ENCODE assay signal across 8 cellular contexts in the genomic region with DNA sequence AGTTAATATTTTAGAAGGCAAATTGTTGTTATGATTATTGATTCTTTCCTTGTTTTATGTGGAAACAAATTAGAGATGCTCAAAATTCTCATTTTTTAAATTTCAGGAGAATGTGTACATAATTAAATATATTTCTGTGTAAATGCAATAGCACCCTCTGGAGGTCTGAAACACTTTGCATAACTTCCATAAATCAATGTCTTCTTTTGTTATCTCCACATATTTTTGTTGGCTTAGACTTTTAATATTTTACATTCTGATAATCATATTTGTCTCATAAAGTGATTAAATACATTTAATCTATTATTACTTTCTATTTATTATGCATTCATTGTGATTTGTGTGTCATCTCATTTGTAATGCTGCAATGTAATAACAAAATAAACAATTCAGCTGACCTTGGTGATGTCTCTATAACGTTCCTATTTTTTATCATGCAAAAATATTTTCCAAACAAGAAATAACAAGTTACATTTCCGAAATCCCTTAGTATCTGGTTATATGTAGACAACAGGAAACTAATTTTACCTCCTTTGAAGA.
DNase-seq lines count a peak whose midpoint lies in the region; ATAC-seq and TF ChIP-seq lines count a peak whose summit lies in the region.

No MANE protein-coding gene starts in this region.

- WGBS in liver = 14% methylated on average over 2 of the region's 2 CpGs

- ATAC-seq in HG03442 (IDR thresholded peaks at IDR 0.05; ENCODE audit: unreplicated experiment) = no peak

- H3K4me3 ChIP-seq in BJ (ENCODE audit: low read depth, low read length) (no peak overlapping the region), adipocyte (ENCODE audit: low read length) (peak overlapping the region; percentile 59), liver (ENCODE audit: low read depth in 1 of 3, low read length in 3 of 3) (no peak overlapping the region)

- H3K9me3 ChIP-seq in adipocyte (ENCODE audit: control insufficient read depth, low read length) (no peaks in the 10 kb centered on the region), liver (ENCODE audit: control insufficient read depth in 4 of 4, low read length in 3 of 4) (no peaks in the 10 kb centered on the region)

- POLR2A ChIA-PET in BJ (lab: Charles Lee) = no interaction called here

- H3K9me3 Mint-ChIP-seq in immature natural killer cell = peaks cover 0 to 2% (median 0%) of the 10 kb centered on the region in 6 donors

- H3K27ac ChIP-seq in liver (ENCODE audit: low read depth in 1 of 2, low read length in 2 of 2) = no peak overlapping the region

- H3K27me3 ChIP-seq in BJ (ENCODE audit: control insufficient read depth, insufficient read depth, low read length) = no peaks in the 10 kb centered on the region
- H3K27me3 ChIP-seq in adipocyte (replicated peaks; ENCODE audit: control insufficient read depth, insufficient read depth, low read length) = no peaks in the 10 kb centered on the region
- H3K27me3 ChIP-seq in liver (ENCODE audit: control insufficient read depth in 4 of 4, insufficient read depth in 4 of 4, low read length in 3 of 4) = no peaks in the 10 kb centered on the region

- TF ChIP-seq RAD21 in liver (IDR thresholded peaks at IDR 0.05) = peak; percentile 64 to 69

- H3K36me3 ChIP-seq in BJ (ENCODE audit: control insufficient read depth, insufficient read depth, low read length) = no peaks in the 10 kb centered on the region
- H3K36me3 ChIP-seq in adipocyte (ENCODE audit: control insufficient read depth, insufficient read depth, low read length, severe bottlenecking) = no peaks in the 10 kb centered on the region
- H3K36me3 ChIP-seq in liver (ENCODE audit: control insufficient read depth in 4 of 4, insufficient read depth in 3 of 4, low read depth in 1 of 4, low read length in 3 of 4) = no peaks in the 10 kb centered on the region

- no peak overlapping the region for H3K4me3 Mint-ChIP-seq in immature natural killer cell

- TF ChIP-seq CTCF in BJ (IDR thresholded peaks at IDR 0.05; ENCODE audit: insufficient read depth, low read depth, low read length) (peak; percentile 46; the same call in 1 of the 2 replicates), liver (IDR thresholded peaks at IDR 0.05; ENCODE audit: low read depth, low read length, missing input control) (peak; percentile 34), GM13976 (IDR thresholded peaks at IDR 0.05; ENCODE audit: borderline replicate concordance, control extremely low read depth, extremely low read depth, insufficient read depth, missing control alignments) (no peak)

- in situ Hi-C loops in KBM-7 (cut with MboI; ENCODE audit: low pct_unique_long_range_greater_than_20kb, low sequenced_read_pairs) (no loop called here), GM13976 (cut with MboI; ENCODE audit: low sequenced_read_pairs, unreplicated experiment) (no loop called here)

- H3K9ac ChIP-seq in adipocyte (ENCODE audit: low read length) = peak overlapping the region; percentile 35
- H3K9ac ChIP-seq in liver (ENCODE audit: low read depth in 1 of 2, low read length in 2 of 2) = no peak overlapping the region

- no peak overlapping the region for H3K27ac Mint-ChIP-seq in immature natural killer cell

- CTCF ChIA-PET in BJ (lab: Yijun Ruan, JAX) = interaction anchor here (0.8 to 1.2 kb wide), 3 partner anchors 138 to 1250 kb away, joined by 3 to 4 read pairs (median 3); no protein-coding TSS in a partner anchor

- peaks cover 0 to 2% (median 0%) of the 10 kb centered on the region in 3 donors for H3K27me3 Mint-ChIP-seq in immature natural killer cell (ENCODE audit: low read depth in 3 of 3)

- peaks cover 20% of the 10 kb centered on the region for H3K4me1 ChIP-seq in adipocyte (ENCODE audit: control insufficient read depth, insufficient read depth, low read length)
- no peaks in the 10 kb centered on the region for H3K4me1 ChIP-seq in liver (ENCODE audit: control insufficient read depth in 4 of 4, insufficient read depth in 4 of 4, low read length in 3 of 4)

- no peaks in the 10 kb centered on the region for H3K36me3 Mint-ChIP-seq in immature natural killer cell

- H3K4me1 Mint-ChIP-seq in immature natural killer cell = no peaks in the 10 kb centered on the region

- no peak for DNase-seq in BJ (ENCODE audit: low read depth)
- peak; percentile 5 for DNase-seq in KBM-7
- DNase-seq in adipocyte (ENCODE audit: low read depth) = peak; percentile 74
- DNase-seq in NK-92 (lab: John Stamatoyannopoulos, UW; ENCODE audit: unreplicated experiment) = no peak
- DNase-seq in GM13976 (ENCODE audit: low spot score) = no peak
- no peak for DNase-seq in immature natural killer cell

TF ChIP-seq in liver, 16 proteins besides CTCF, POLR2A, EP300 and RAD21:
- no peak for TF ChIP-seq SP1 (IDR thresholded peaks at IDR 0.05)

Comparison
In these comparisons a context has a peak if more than half of its experiments do, and no peak if none do; other contexts are left out.
1. DNase-seq: peak in KBM-7 (single experiment) and adipocyte (single experiment); none in BJ (single experiment), NK-92 (single experiment), GM13976 (single experiment) and immature natural killer cell (0 of 3).